ENCODE assay signal across 1 cellular context in genomic region chr3:53846134-53846850, GRCh38.
TF ChIP-seq lines count a peak whose summit lies in the region.

A gene with protein sequence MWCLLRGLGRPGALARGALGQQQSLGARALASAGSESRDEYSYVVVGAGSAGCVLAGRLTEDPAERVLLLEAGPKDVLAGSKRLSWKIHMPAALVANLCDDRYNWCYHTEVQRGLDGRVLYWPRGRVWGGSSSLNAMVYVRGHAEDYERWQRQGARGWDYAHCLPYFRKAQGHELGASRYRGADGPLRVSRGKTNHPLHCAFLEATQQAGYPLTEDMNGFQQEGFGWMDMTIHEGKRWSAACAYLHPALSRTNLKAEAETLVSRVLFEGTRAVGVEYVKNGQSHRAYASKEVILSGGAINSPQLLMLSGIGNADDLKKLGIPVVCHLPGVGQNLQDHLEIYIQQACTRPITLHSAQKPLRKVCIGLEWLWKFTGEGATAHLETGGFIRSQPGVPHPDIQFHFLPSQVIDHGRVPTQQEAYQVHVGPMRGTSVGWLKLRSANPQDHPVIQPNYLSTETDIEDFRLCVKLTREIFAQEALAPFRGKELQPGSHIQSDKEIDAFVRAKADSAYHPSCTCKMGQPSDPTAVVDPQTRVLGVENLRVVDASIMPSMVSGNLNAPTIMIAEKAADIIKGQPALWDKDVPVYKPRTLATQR (minus strand): TSS chr3:53846419. CDS start chr3:53824008, 22,411 bp downstream.
Gene IL17RB (plus strand): TSS chr3:53846568. CDS start chr3:53846589, 21 bp downstream.

TF ChIP-seq in HepG2, 621 proteins besides CTCF, POLR2A, EP300 and RAD21 (continued from another document and continues in another):
- TF ChIP-seq ZXDC (CRISPR knock-in tag; IDR thresholded peaks at IDR 0.05): peak; percentile 45; the same call in 1 of the 2 replicates
- peak; percentile 92 for TF ChIP-seq ZNF780A (CRISPR knock-in tag; IDR thresholded peaks at IDR 0.05)
- TF ChIP-seq ZNF850 (CRISPR knock-in tag; conservative IDR thresholded peaks at IDR 0.05): no peak
- TF ChIP-seq SP5 (CRISPR knock-in tag; IDR thresholded peaks at IDR 0.05; ENCODE audit: borderline replicate concordance, low read depth): peak; percentile 89
- peak; percentile 89 for TF ChIP-seq ZNF605 (CRISPR knock-in tag; IDR thresholded peaks at IDR 0.05)
- TF ChIP-seq E2F1 (CRISPR knock-in tag; IDR thresholded peaks at IDR 0.05): peak; percentile 96
- 0 out of 2 replicates have a peak, but pooled peaks have one; percentile 53 for TF ChIP-seq ZNF362 (CRISPR knock-in tag; IDR thresholded peaks at IDR 0.05; ENCODE audit: borderline replicate concordance)
- TF ChIP-seq KMT2A (CRISPR knock-in tag; IDR thresholded peaks at IDR 0.05): peak; percentile 92
- TF ChIP-seq FOXC1 (CRISPR knock-in tag; IDR thresholded peaks at IDR 0.05; ENCODE audit: borderline replicate concordance): no peak; the same call in 1 of the 2 replicates
- peak; percentile 74 for TF ChIP-seq TARDBP (CRISPR knock-in tag; IDR thresholded peaks at IDR 0.05)
- TF ChIP-seq MXI1 (IDR thresholded peaks at IDR 0.05; ENCODE audit: borderline replicate concordance, low read depth, low read length): peak; percentile 88; the same call in 2 of the 3 replicates
- TF ChIP-seq ELF1 (CRISPR knock-in tag; IDR thresholded peaks at IDR 0.05): no peak
- peak; percentile 75 for TF ChIP-seq SP4 (CRISPR knock-in tag; IDR thresholded peaks at IDR 0.05)
- TF ChIP-seq ZNF496 (CRISPR knock-in tag; IDR thresholded peaks at IDR 0.05; ENCODE audit: insufficient replicate concordance): no peak
- no peak; the same call in 1 of the 2 replicates for TF ChIP-seq ZNF629 (CRISPR knock-in tag; conservative IDR thresholded peaks at IDR 0.05)
- TF ChIP-seq REPIN1 (CRISPR knock-in tag; IDR thresholded peaks at IDR 0.05; ENCODE audit: borderline replicate concordance, low read depth): peak; percentile 87
- TF ChIP-seq NR2F6 (IDR thresholded peaks at IDR 0.05): no peak
- peak; percentile 59; the same call in 1 of the 2 replicates for TF ChIP-seq NR2F6 (CRISPR knock-in tag; IDR thresholded peaks at IDR 0.05)
- TF ChIP-seq KDM6A (CRISPR knock-in tag; IDR thresholded peaks at IDR 0.05; ENCODE audit: low read depth): no peak
- TF ChIP-seq ZNF839 (CRISPR knock-in tag; IDR thresholded peaks at IDR 0.05; ENCODE audit: borderline replicate concordance): no peak
- peak; percentile 70; the same call in 1 of the 2 replicates for TF ChIP-seq MLLT10 (CRISPR knock-in tag; IDR thresholded peaks at IDR 0.05)
- TF ChIP-seq HOXA9 (CRISPR knock-in tag; IDR thresholded peaks at IDR 0.05; ENCODE audit: borderline replicate concordance): peak; percentile 93
- peak; percentile 18; the same call in 1 of the 2 replicates for TF ChIP-seq ZNF232 (CRISPR knock-in tag; IDR thresholded peaks at IDR 0.05; ENCODE audit: borderline replicate concordance)
- no peak for TF ChIP-seq ZHX1 (CRISPR knock-in tag; IDR thresholded peaks at IDR 0.05; ENCODE audit: low read depth)
- TF ChIP-seq ZNF503 (CRISPR knock-in tag; IDR thresholded peaks at IDR 0.05): no peak
- TF ChIP-seq HCFC1 (IDR thresholded peaks at IDR 0.05; ENCODE audit: low read depth, low read length): no peak
- no peak for TF ChIP-seq TBX3 (IDR thresholded peaks at IDR 0.05; ENCODE audit: borderline replicate concordance)
- peak; percentile 68; the same call in 1 of the 2 replicates for TF ChIP-seq BRCA1 (CRISPR knock-in tag; IDR thresholded peaks at IDR 0.05)
- TF ChIP-seq ATF4 (CRISPR knock-in tag; IDR thresholded peaks at IDR 0.05): peak in 1 of 2 experiments; percentile 81; a peak in 1 of 4 replicates
- TF ChIP-seq ZMAT5 (CRISPR knock-in tag; IDR thresholded peaks at IDR 0.05; ENCODE audit: borderline replicate concordance, low read depth): no peak; the same call in 1 of the 2 replicates
- TF ChIP-seq TCF7 (IDR thresholded peaks at IDR 0.05; ENCODE audit: low read depth): no peak
- peak; percentile 49; the same call in 1 of the 2 replicates for TF ChIP-seq MAF1 (CRISPR knock-in tag; IDR thresholded peaks at IDR 0.05; ENCODE audit: borderline replicate concordance)
- peak; percentile 86 for TF ChIP-seq KLF12 (CRISPR knock-in tag; IDR thresholded peaks at IDR 0.05; ENCODE audit: borderline replicate concordance)
- TF ChIP-seq MIER3 (CRISPR knock-in tag; IDR thresholded peaks at IDR 0.05; ENCODE audit: borderline replicate concordance): peak; percentile 46; the same call in 1 of the 2 replicates
- 0 out of 2 replicates have a peak, but pooled peaks have one; percentile 70 for TF ChIP-seq ZNF577 (CRISPR knock-in tag; IDR thresholded peaks at IDR 0.05; ENCODE audit: borderline replicate concordance, low read depth)
- no peak for TF ChIP-seq SP1 (IDR thresholded peaks at IDR 0.05)
- peak; percentile 81 for TF ChIP-seq SP1 (CRISPR knock-in tag; IDR thresholded peaks at IDR 0.05)
- no peak for TF ChIP-seq ZNF713 (CRISPR knock-in tag; IDR thresholded peaks at IDR 0.05)
- TF ChIP-seq, protein P1, sequence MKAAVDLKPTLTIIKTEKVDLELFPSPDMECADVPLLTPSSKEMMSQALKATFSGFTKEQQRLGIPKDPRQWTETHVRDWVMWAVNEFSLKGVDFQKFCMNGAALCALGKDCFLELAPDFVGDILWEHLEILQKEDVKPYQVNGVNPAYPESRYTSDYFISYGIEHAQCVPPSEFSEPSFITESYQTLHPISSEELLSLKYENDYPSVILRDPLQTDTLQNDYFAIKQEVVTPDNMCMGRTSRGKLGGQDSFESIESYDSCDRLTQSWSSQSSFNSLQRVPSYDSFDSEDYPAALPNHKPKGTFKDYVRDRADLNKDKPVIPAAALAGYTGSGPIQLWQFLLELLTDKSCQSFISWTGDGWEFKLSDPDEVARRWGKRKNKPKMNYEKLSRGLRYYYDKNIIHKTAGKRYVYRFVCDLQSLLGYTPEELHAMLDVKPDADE (CRISPR knock-in tag; IDR thresholded peaks at IDR 0.05): peak; percentile 54; the same call in 1 of the 2 replicates
- TF ChIP-seq HHEX (CRISPR knock-in tag; IDR thresholded peaks at IDR 0.05): no peak
- TF ChIP-seq PRDM4 (CRISPR knock-in tag; IDR thresholded peaks at IDR 0.05; ENCODE audit: borderline replicate concordance): 0 out of 2 replicates have a peak, but pooled peaks have one; percentile 35
- peak; percentile 97 for TF ChIP-seq ZNF138 (CRISPR knock-in tag; IDR thresholded peaks at IDR 0.05; ENCODE audit: low read depth)
- no peak for TF ChIP-seq FOXK2 (IDR thresholded peaks at IDR 0.05)
- TF ChIP-seq GATAD2A (CRISPR knock-in tag; IDR thresholded peaks at IDR 0.05): 0 out of 2 replicates have a peak, but pooled peaks have one; percentile 33
- TF ChIP-seq ZFYVE20 (CRISPR knock-in tag; IDR thresholded peaks at IDR 0.05; ENCODE audit: borderline replicate concordance, low read depth): peak; percentile 75; the same call in 1 of the 2 replicates
- TF ChIP-seq NR2C2 (CRISPR knock-in tag; IDR thresholded peaks at IDR 0.05; ENCODE audit: borderline replicate concordance): no peak; the same call in 1 of the 2 replicates
- peak; percentile 76 for TF ChIP-seq SPEN (CRISPR knock-in tag; IDR thresholded peaks at IDR 0.05; ENCODE audit: low read depth)
- TF ChIP-seq HNRNPH1 (optimal IDR thresholded peaks at IDR 0.05; ENCODE audit: low read depth, low read length): no peak
- TF ChIP-seq ZNF329 (CRISPR knock-in tag; IDR thresholded peaks at IDR 0.05; ENCODE audit: low read depth): peak; percentile 80
- TF ChIP-seq ZNF431 (CRISPR knock-in tag; IDR thresholded peaks at IDR 0.05; ENCODE audit: borderline replicate concordance, low read depth): peak; percentile 36; the same call in 1 of the 2 replicates
- TF ChIP-seq ZSCAN25 (CRISPR knock-in tag; IDR thresholded peaks at IDR 0.05): no peak; the same call in 1 of the 2 replicates
